ENCODE assay signal across 19 cellular contexts in genomic region chr6:24802271-24803059, GRCh38. TPM values are rescaled to one million over a fixed set of nuclear protein-coding genes. Genes with fewer than 3 reads are reported as not detected.
DNase-seq lines count a peak whose midpoint lies in the region; ATAC-seq and TF ChIP-seq lines count a peak whose summit lies in the region.
"Had no signal": no experiment of that assay in that cellular context is flagged by ENCODE, and none has a peak within 500 bp of the region (broad histone marks: within the 10 kb centered on the region; RNA-seq: fewer than 3 reads in every experiment).

No MANE protein-coding gene starts in this region.

- in situ Hi-C loops in mammary epithelial cell (cut with MboI; ENCODE audit: low sequenced_read_pairs in 2 of 2): no loop called here

- H3K27ac Mint-ChIP-seq in T-helper 1 cell treated with Interleukin-12 subunit alpha and Interleukin-12 subunit beta and Interleukin-4 antibody, amounts not matched to agents 30 μg/mL and 1 μg/mL, for 36 hours: peak overlapping the region; percentile 81
- H3K27ac Mint-ChIP-seq: type B pancreatic cell had no signal

- no peaks in the 10 kb centered on the region for H3K27me3 ChIP-seq in mammary epithelial cell (ENCODE audit: insufficient read depth, low read length)
- no peaks in the 10 kb centered on the region for H3K27me3 ChIP-seq in neutrophil
- H3K27me3 ChIP-seq: esophagus muscularis mucosa had no signal

- ATAC-seq in HG02973 (IDR thresholded peaks at IDR 0.05; ENCODE audit: unreplicated experiment): no peak

- TF ChIP-seq CTCF in mammary epithelial cell (conservative IDR thresholded peaks at IDR 0.05 in 1 of 2, IDR thresholded peaks at IDR 0.05 in 1 of 2; ENCODE audit: extremely low read depth in 1 of 2, insufficient read depth in 1 of 2, low read depth in 1 of 2, low read length in 2 of 2): no peak
- no peak for TF ChIP-seq CTCF in neutrophil (IDR thresholded peaks at IDR 0.05)

- BruUV-seq in mammary epithelial cell (replicated peaks; lab: Mats Ljungman, UMichigan): no TSS peak

- no peaks in the 10 kb centered on the region for H4K20me1 ChIP-seq in mammary epithelial cell (ENCODE audit: insufficient read depth, low read length)

- no peak overlapping the region for H3K9ac ChIP-seq in mammary epithelial cell (ENCODE audit: insufficient read depth, low read length)
- H3K9ac ChIP-seq: parathyroid adenoma had no signal

- H3K4me3 Mint-ChIP-seq in T-helper 1 cell treated with Interleukin-12 subunit alpha and Interleukin-12 subunit beta and Interleukin-4 antibody, amounts not matched to agents 30 μg/mL and 1 μg/mL, for 36 hours: no peak overlapping the region
- H3K4me3 Mint-ChIP-seq: type B pancreatic cell had no signal

- no peaks in the 10 kb centered on the region for H3K9me3 ChIP-seq in mammary epithelial cell (replicated peaks; ENCODE audit: insufficient read depth, low read length)
- H3K9me3 ChIP-seq in neutrophil: no peaks in the 10 kb centered on the region
- H3K9me3 ChIP-seq: esophagus muscularis mucosa had no signal

- H3K4me1 ChIP-seq in mammary epithelial cell (ENCODE audit: insufficient read depth, low read length) (peaks cover 4% of the 10 kb centered on the region), neutrophil (ENCODE audit: control insufficient read depth in 1 of 2, insufficient read depth in 1 of 2, low read depth in 1 of 2, low read length in 1 of 2) (no peaks in the 10 kb centered on the region)

- CTCF ChIA-PET in mammary epithelial cell (lab: Charles Lee; ENCODE audit: low non-redundant PET): interaction anchor here (0.6 kb wide), 1 partner anchor 397 kb away, joined by 6 read pairs; no protein-coding TSS in a partner anchor

- dilution Hi-C loops in mammary epithelial cell (cut with HindIII; ENCODE audit: low sequenced_read_pairs): no loop called here

- H3K79me2 ChIP-seq in mammary epithelial cell (ENCODE audit: insufficient read depth, low read length): no peaks in the 10 kb centered on the region
- H3K79me2 ChIP-seq: parathyroid adenoma had no signal

- H2AFZ ChIP-seq in mammary epithelial cell (ENCODE audit: low read depth, low read length): no peak overlapping the region
- H2AFZ ChIP-seq: parathyroid adenoma had no signal

- no peak overlapping the region for H3K27ac ChIP-seq in mammary epithelial cell (ENCODE audit: insufficient read depth, low read depth, low read length)
- H3K27ac ChIP-seq in neutrophil: peak overlapping the region; percentile 32
- H3K27ac ChIP-seq: 22Rv1, esophagus muscularis mucosa, parathyroid adenoma had no signal

- intact Hi-C loops in mammary epithelial cell (cut with micrococcal nuclease): no loop called here

- peaks cover 11% of the 10 kb centered on the region for H3K4me1 Mint-ChIP-seq in T-helper 1 cell treated with Interleukin-12 subunit alpha and Interleukin-12 subunit beta and Interleukin-4 antibody, amounts not matched to agents 30 μg/mL and 1 μg/mL, for 36 hours (ENCODE audit: low read depth)

- H3K4me3 ChIP-seq in mammary epithelial cell (replicated peaks in 1 of 3; ENCODE audit: insufficient read depth in 1 of 3, low read depth in 2 of 3, low read length in 3 of 3) (no peak overlapping the region), neutrophil (ENCODE audit: low read depth in 1 of 2, low read length in 1 of 2) (no peak overlapping the region)
- H3K4me3 ChIP-seq: esophagus muscularis mucosa had no signal

- peaks cover 44% of the 10 kb centered on the region for H3K36me3 Mint-ChIP-seq in T-helper 1 cell treated with Interleukin-12 subunit alpha and Interleukin-12 subunit beta and Interleukin-4 antibody, amounts not matched to agents 30 μg/mL and 1 μg/mL, for 36 hours (ENCODE audit: low read depth)
- H3K36me3 Mint-ChIP-seq: type B pancreatic cell had no signal

- WGBS in mammary epithelial cell (ENCODE audit: low coverage, missing lambda C conversion rate): 90% methylated on average over 8 of the region's 8 CpGs

- DNase-seq in T-helper 1 cell (no peak), M059J (ENCODE audit: low read depth) (peak; percentile 60), mammary epithelial cell (peak; percentile 6), NCI-H2107 (lab: John Stamatoyannopoulos, UW) (no peak), NCI-H446 (lab: John Stamatoyannopoulos, UW) (no peak)
- DNase-seq: activated gamma-delta T cell treated with Interleukin-2 at 50 U/mL for 16 hours; Kasumi-1; NCI-H2081 treated with DMSO at 0.1 percent for 48 hours; stimulated activated CD4-positive, alpha-beta T cell treated with anti-CD3 and anti-CD28 coated beads, Interleukin-15, amount 100 ng/mL, for 24 hours; SW 1271 had no signal

- H3K9me3 Mint-ChIP-seq in T-helper 1 cell treated with Interleukin-12 subunit alpha and Interleukin-12 subunit beta and Interleukin-4 antibody, amounts not matched to agents 30 μg/mL and 1 μg/mL, for 36 hours: no peaks in the 10 kb centered on the region
- H3K9me3 Mint-ChIP-seq: type B pancreatic cell had no signal

- no peaks in the 10 kb centered on the region for H3K27me3 Mint-ChIP-seq in T-helper 1 cell treated with Interleukin-12 subunit alpha and Interleukin-12 subunit beta and Interleukin-4 antibody, amounts not matched to agents 30 μg/mL and 1 μg/mL, for 36 hours (ENCODE audit: low read depth)
- H3K27me3 Mint-ChIP-seq: type B pancreatic cell had no signal

- no peak overlapping the region for H3K4me2 ChIP-seq in mammary epithelial cell (ENCODE audit: insufficient read depth, low read depth, low read length)

- H3K36me3 ChIP-seq in mammary epithelial cell (ENCODE audit: insufficient read depth, low read length) (no peaks in the 10 kb centered on the region), neutrophil (peaks cover 81% of the 10 kb centered on the region)

RNA-seq across cellular contexts. Expression of gene ARMH2, which starts 3.7 kb away (rescaled TPM):
- total RNA-seq in M059J (2014; rRNA removed; shearing (Covaris generic)): not detected in 2 replicates
- total RNA-seq in mammary epithelial cell: not detected
- polyA plus RNA-seq in mammary epithelial cell: not detected
- polyA minus RNA-seq in mammary epithelial cell: not detected
- total RNA-seq: chondrocyte, esophagus muscularis mucosa, lung microvascular endothelial cell had no signal

RNA-seq across cellular contexts. Expression of gene GMNN, which starts 27.7 kb away (rescaled TPM):
- total RNA-seq in M059J (2014; rRNA removed; shearing (Covaris generic)): 105 and 133 TPM in 2 replicates
- total RNA-seq in mammary epithelial cell: 10 to 100 TPM in 1 of 2 donors, 1 to 10 TPM in 1; 8.0 to 36.3 TPM
- 43.7 TPM for polyA plus RNA-seq in mammary epithelial cell
- polyA minus RNA-seq in mammary epithelial cell: 14.9 TPM

Comparison
In these comparisons a context has a peak if more than half of its experiments do, and no peak if none do; other contexts are left out.
1. DNase-seq: peak in M059J (single experiment) and mammary epithelial cell (single experiment); none in T-helper 1 cell (0 of 5), NCI-H2107 (single experiment) and NCI-H446 (0 of 2).